In genomic region chr9:2144619-2145018, GRCh38 we compare ENCODE assay signal across 19 cellular contexts.
"Had no signal": no experiment of that assay in that cellular context is flagged by ENCODE, and none has a peak within 500 bp of the region (broad histone marks: within the 10 kb centered on the region; RNA-seq: fewer than 3 reads in every experiment).

No MANE protein-coding gene starts in this region.

- H3K27me3 Mint-ChIP-seq: activated CD4-positive, alpha-beta T cell treated with anti-CD3 and anti-CD28 coated beads, Interleukin-2, amount 10 ng/mL, durations not matched to agents 7 days and 5 days; activated T-cell treated with anti-CD3 and anti-CD28 coated beads, Interleukin-2, amount 50 U/mL, for 24 hours; progenitor cell of endocrine pancreas had no signal

- DNase-seq: activated CD4-positive, alpha-beta T cell treated with anti-CD3 and anti-CD28 coated beads, Interleukin-2, amount 10 ng/mL, durations not matched to agents 7 days and 5 days; activated CD8-positive, alpha-beta T cell treated with anti-CD3 and anti-CD28 coated beads, Interleukin-2, amount 10 ng/mL, durations not matched to agents 7 days and 5 days; activated naive CD4-positive, alpha-beta T cell treated with anti-CD3 and anti-CD28 coated beads for 36 hours; activated T-cell treated with anti-CD3 and anti-CD28 coated beads, Interleukin-2, amount 50 U/mL, for 24 hours; aorta; brain microvascular endothelial cell; erythroblast; foreskin melanocyte; hypothalamus; midbrain; stimulated activated CD4-positive, alpha-beta T cell treated with anti-CD3 and anti-CD28 coated beads, Interleukin-12 subunit alpha, Interleukin-12 subunit beta, amount 100 ng/mL, for 4 hours; stimulated activated CD4-positive, alpha-beta T cell treated with anti-CD3 and anti-CD28 coated beads, Interleukin-1b, Interleukin-23, amount 100 ng/mL, for 48 hours; stimulated activated CD8-positive, alpha-beta memory T cell treated with anti-CD3 and anti-CD28 coated beads, Interleukin-4, amount 100 ng/mL, for 48 hours; stimulated activated naive CD8-positive, alpha-beta T cell treated with anti-CD3 and anti-CD28 coated beads, Interleukin-15, Interleukin-2, amounts not matched to agents 100 U/mL and 50 U/mL, for 24 hours; upper lobe of left lung had no signal

- H3K4me3 Mint-ChIP-seq: activated CD4-positive, alpha-beta T cell treated with anti-CD3 and anti-CD28 coated beads, Interleukin-2, amount 10 ng/mL, durations not matched to agents 7 days and 5 days; activated CD8-positive, alpha-beta T cell treated with anti-CD3 and anti-CD28 coated beads, Interleukin-2, amount 10 ng/mL, durations not matched to agents 7 days and 5 days; activated naive CD4-positive, alpha-beta T cell treated with anti-CD3 and anti-CD28 coated beads for 36 hours; activated T-cell treated with anti-CD3 and anti-CD28 coated beads, Interleukin-2, amount 50 U/mL, for 24 hours; neural progenitor cell had no signal

- ATAC-seq: activated CD4-positive, CD25-positive, alpha-beta regulatory T cell treated with anti-CD3 and anti-CD28 coated beads, Interleukin-2, amount 50 U/mL, for 24 hours; activated CD8-positive, alpha-beta T cell treated with anti-CD3 and anti-CD28 coated beads, Interleukin-2, amount 10 ng/mL, durations not matched to agents 7 days and 5 days; left lobe of liver; stimulated activated naive CD8-positive, alpha-beta T cell treated with anti-CD3 and anti-CD28 coated beads, Interleukin-15, Interleukin-2, amounts not matched to agents 100 U/mL and 50 U/mL, for 24 hours had no signal

- H3K36me3 Mint-ChIP-seq: neural progenitor cell had no signal

- H3K27ac Mint-ChIP-seq: activated CD4-positive, alpha-beta T cell treated with anti-CD3 and anti-CD28 coated beads, Interleukin-2, amount 10 ng/mL, durations not matched to agents 7 days and 5 days; activated CD8-positive, alpha-beta T cell treated with anti-CD3 and anti-CD28 coated beads, Interleukin-2, amount 10 ng/mL, durations not matched to agents 7 days and 5 days; activated naive CD4-positive, alpha-beta T cell treated with anti-CD3 and anti-CD28 coated beads for 36 hours; neural progenitor cell; progenitor cell of endocrine pancreas had no signal
